Comparison of ENCODE assay signal across 2 cellular contexts in the genomic region with DNA sequence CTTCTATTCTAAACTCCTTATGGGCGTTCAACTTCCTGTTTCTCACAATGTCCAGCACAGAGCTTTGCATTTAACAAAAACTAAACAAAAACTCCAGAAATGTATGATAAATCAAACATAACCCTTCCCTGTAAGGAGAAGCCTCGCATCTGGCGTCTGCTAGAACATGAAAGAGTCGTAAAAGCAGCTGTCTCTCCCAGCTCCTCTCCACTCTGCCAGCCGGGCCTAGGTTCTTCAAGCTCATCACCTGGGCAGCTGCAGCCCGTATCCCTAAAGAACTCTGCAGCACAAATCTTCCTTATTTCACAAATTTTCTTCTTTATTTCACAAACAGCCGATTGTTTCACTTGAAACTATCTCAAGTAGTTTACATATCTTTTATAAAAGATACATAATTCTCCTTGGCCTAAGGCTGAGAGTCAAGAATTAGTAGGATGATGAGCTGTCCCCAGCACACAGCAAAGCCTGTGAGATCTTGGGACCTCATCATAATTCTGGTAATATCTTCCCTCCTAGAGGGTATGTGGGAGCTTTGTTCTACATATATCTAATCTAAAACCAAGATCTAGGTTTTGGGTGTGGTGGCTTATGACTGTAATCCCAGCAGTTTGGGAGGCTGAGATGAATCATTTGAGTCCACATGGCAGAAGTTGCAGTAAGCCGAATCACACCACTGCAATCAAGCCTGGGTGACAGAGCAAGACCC.
TF ChIP-seq lines count a peak whose summit lies in the region.

No MANE protein-coding gene starts in this region.

TF ChIP-seq in SK-N-SH, 30 proteins besides CTCF, POLR2A, EP300 and RAD21 (continued from another document):
- TF ChIP-seq, protein P1, sequence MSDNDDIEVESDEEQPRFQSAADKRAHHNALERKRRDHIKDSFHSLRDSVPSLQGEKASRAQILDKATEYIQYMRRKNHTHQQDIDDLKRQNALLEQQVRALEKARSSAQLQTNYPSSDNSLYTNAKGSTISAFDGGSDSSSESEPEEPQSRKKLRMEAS (IDR thresholded peaks at IDR 0.05; ENCODE audit: low read depth): peak; percentile 56; the same call in 1 of the 2 replicates
- TF ChIP-seq, protein P2, sequence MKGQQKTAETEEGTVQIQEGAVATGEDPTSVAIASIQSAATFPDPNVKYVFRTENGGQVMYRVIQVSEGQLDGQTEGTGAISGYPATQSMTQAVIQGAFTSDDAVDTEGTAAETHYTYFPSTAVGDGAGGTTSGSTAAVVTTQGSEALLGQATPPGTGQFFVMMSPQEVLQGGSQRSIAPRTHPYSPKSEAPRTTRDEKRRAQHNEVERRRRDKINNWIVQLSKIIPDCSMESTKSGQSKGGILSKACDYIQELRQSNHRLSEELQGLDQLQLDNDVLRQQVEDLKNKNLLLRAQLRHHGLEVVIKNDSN (IDR thresholded peaks at IDR 0.05; ENCODE audit: borderline replicate concordance, low read depth): no peak
- TF ChIP-seq MXI1 (IDR thresholded peaks at IDR 0.05; ENCODE audit: low read depth, low read length) (no peak), JUND (IDR thresholded peaks at IDR 0.05) (peak; percentile 53), POLR2AphosphoS5 (IDR thresholded peaks at IDR 0.05; ENCODE audit: low read depth, low read length) (peak; percentile 31; the same call in 1 of the 2 replicates), FOXJ3 (CRISPR knock-in tag; IDR thresholded peaks at IDR 0.05) (no peak)

TF ChIP-seq in endothelial cell of umbilical vein, 7 proteins besides CTCF, POLR2A, EP300 and RAD21 (continued from another document):
- TF ChIP-seq MYC (IDR thresholded peaks at IDR 0.05; ENCODE audit: low read depth, low read length): no peak
- TF ChIP-seq, protein P1 (IDR thresholded peaks at IDR 0.05; ENCODE audit: insufficient read depth, insufficient read length): no peak
- peak; percentile 36 for TF ChIP-seq FOS (IDR thresholded peaks at IDR 0.05; ENCODE audit: borderline replicate concordance, insufficient read depth, low read length)
- no peak for TF ChIP-seq JUN (IDR thresholded peaks at IDR 0.05; ENCODE audit: borderline replicate concordance, insufficient read depth, insufficient read length, low read depth)
- no peak for TF ChIP-seq POLR2AphosphoS5 (IDR thresholded peaks at IDR 0.05; ENCODE audit: insufficient read depth, low read depth, low read length)
- TF ChIP-seq EZH2 (IDR thresholded peaks at IDR 0.05; ENCODE audit: borderline replicate concordance, low read depth, low read length, severe bottlenecking): no peak
